Comparison of ENCODE assay signal across 8 cellular contexts in genomic region chr1:8370928-8371327, GRCh38. TPM values are rescaled to one million over a fixed set of nuclear protein-coding genes. Genes with fewer than 3 reads are reported as not detected.
DNase-seq lines count a peak whose midpoint lies in the region; ATAC-seq, FAIRE-seq and TF ChIP-seq lines count a peak whose summit lies in the region.
"Had no signal": no experiment of that assay in that cellular context is flagged by ENCODE, and none has a peak within 500 bp of the region (broad histone marks: within the 10 kb centered on the region; RNA-seq: fewer than 3 reads in every experiment).

No MANE protein-coding gene starts in this region.

- intact Hi-C loops in lower lobe of right lung (cut with DNase I), result no loop called here

- no peak for TF ChIP-seq CTCF in bronchial epithelial cell (IDR thresholded peaks at IDR 0.05; ENCODE audit: insufficient read depth, low read length, severe bottlenecking)
- TF ChIP-seq CTCF in lower lobe of right lung (IDR thresholded peaks at IDR 0.05), result no peak
- no peak for TF ChIP-seq CTCF in suprapubic skin (IDR thresholded peaks at IDR 0.05)

- no peak for TF ChIP-seq EP300 in suprapubic skin (IDR thresholded peaks at IDR 0.05)

- H3K36me3 ChIP-seq in bronchial epithelial cell (ENCODE audit: control insufficient read depth, insufficient read depth, low read length), result peaks cover 4% of the 10 kb centered on the region
- H3K36me3 ChIP-seq in lower lobe of right lung, result peaks cover 27% of the 10 kb centered on the region
- peaks cover 15% of the 10 kb centered on the region for H3K36me3 ChIP-seq in suprapubic skin

- 27% methylated on average over 5 of the region's 5 CpGs for WGBS in suprapubic skin

- H3K4me1 ChIP-seq in lower lobe of right lung (peaks cover 80% of the 10 kb centered on the region), suprapubic skin (peaks cover 69% of the 10 kb centered on the region)

- H3K27ac ChIP-seq in lower lobe of right lung, result peak overlapping the region; percentile 37
- H3K27ac ChIP-seq in suprapubic skin, result peak overlapping the region; percentile 84

- no peak for ATAC-seq in lower lobe of right lung

- DNase-seq in NCI-H2029 treated with DMSO at 0.1 percent for 48 hours (lab: John Stamatoyannopoulos, UW), result peak; percentile 51
- DNase-seq in bronchial epithelial cell (ENCODE audit: low read depth), result no peak
- DNase-seq in lower lobe of right lung, result no peak
- no peak for DNase-seq in suprapubic skin (ENCODE audit: low spot score in 2 of 2)
- no peak for DNase-seq in DMS79 treated with DMSO at 0.1 percent for 48 hours (lab: John Stamatoyannopoulos, UW)
- DNase-seq in NCI-H1694 treated with DMSO at 0.1 percent for 48 hours (lab: John Stamatoyannopoulos, UW), result no peak
- DNase-seq in GM19238 (ENCODE audit: insufficient read length, low spot score), result no peak
- DNase-seq: activated naive CD4-positive, alpha-beta T cell treated with Interleukin-2 at 50 U/mL for 16 hours had no signal

- FAIRE-seq in bronchial epithelial cell (lab: Jason Lieb, UNC), result peak; percentile 88

- H3K9me3 ChIP-seq in lower lobe of right lung, result no peaks in the 10 kb centered on the region
- no peaks in the 10 kb centered on the region for H3K9me3 ChIP-seq in suprapubic skin

- H3K27me3 ChIP-seq in bronchial epithelial cell (ENCODE audit: control insufficient read depth, insufficient read depth, low read length) (no peaks in the 10 kb centered on the region), lower lobe of right lung (ENCODE audit: low read depth) (no peaks in the 10 kb centered on the region), suprapubic skin (no peaks in the 10 kb centered on the region)

- no peak overlapping the region for H3K4me3 ChIP-seq in bronchial epithelial cell (ENCODE audit: low read depth, low read length)
- H3K4me3 ChIP-seq in lower lobe of right lung, result no peak overlapping the region
- no peak overlapping the region for H3K4me3 ChIP-seq in suprapubic skin

- no peak for TF ChIP-seq POLR2A in suprapubic skin (IDR thresholded peaks at IDR 0.05)

RNA-seq across cellular contexts. Expression of gene SLC45A1, which starts 53.0 kb away (rescaled TPM):
- 0.26 TPM in 2 replicates for total RNA-seq in bronchial epithelial cell
- 0.92 TPM for total RNA-seq in lower lobe of right lung
- 1 to 10 TPM in 1 of 4 donors, under 1 TPM in 3; 0.76 to 1.6 (median 0.86) TPM for total RNA-seq in suprapubic skin
